ENCODE assay signal across 26 cellular contexts in the genomic region with DNA sequence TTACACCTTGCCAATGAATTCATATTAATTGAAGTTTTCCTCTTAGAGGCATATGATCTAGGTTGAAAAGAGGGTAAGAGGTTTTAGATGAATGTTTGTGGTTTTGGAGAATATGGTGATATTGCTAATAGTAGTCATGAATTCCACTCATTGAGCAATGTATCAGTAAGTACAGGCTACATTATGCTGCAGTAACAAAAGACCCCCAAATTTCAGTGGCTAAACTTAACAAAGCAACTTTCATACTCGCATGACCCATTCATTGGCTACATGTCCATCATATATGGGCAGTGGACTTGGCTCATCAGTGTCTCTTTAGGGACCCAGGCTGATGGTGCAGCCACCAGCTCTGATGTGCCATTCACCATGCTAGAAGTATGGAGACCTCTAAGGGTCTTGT.
"Had no signal": no experiment of that assay in that cellular context is flagged by ENCODE, and none has a peak within 500 bp of the region (broad histone marks: within the 10 kb centered on the region; RNA-seq: fewer than 3 reads in every experiment).

No MANE protein-coding gene starts in this region.

- ATAC-seq: stimulated activated effector memory CD8-positive, alpha-beta T cell treated with anti-CD3 and anti-CD28 coated beads, Interleukin-12 subunit alpha, Interleukin-12 subunit beta, amount 100 ng/mL, for 72 hours; stimulated activated memory B cell treated with anti-CD40 and anti-IgM and Interleukin-4, amounts not matched to agents 10 μg/mL and 1 μg/mL and 100 μg/mL, for 72 hours; stimulated activated naive B cell treated with anti-CD40 and anti-IgM and Interleukin-4, amounts not matched to agents 10 μg/mL and 1 μg/mL and 100 μg/mL, for 72 hours; stimulated activated naive CD8-positive, alpha-beta T cell treated with anti-CD3 and anti-CD28 coated beads, Interleukin-15, amount 100 ng/mL, for 72 hours; stimulated activated naive CD8-positive, alpha-beta T cell treated with anti-CD3 and anti-CD28 coated beads, Interleukin-15, Interleukin-2, amounts not matched to agents 100 U/mL and 50 U/mL, for 24 hours; upper lobe of right lung had no signal

- H3K4me3 ChIP-seq: stomach, suprapubic skin, testis, thoracic aorta, thyroid gland, tibial artery, tibial nerve, transverse colon, upper lobe of left lung, upper lobe of right lung, uterus, vagina had no signal

- H3K27me3 ChIP-seq: stomach, testis, thyroid gland, tibial nerve, transverse colon, upper lobe of left lung, uterus, vagina had no signal

- DNase-seq: stimulated activated CD4-positive, alpha-beta T cell treated with anti-CD3 and anti-CD28 coated beads, Interleukin-2, amount 100 ng/mL, for 48 hours; stimulated activated CD4-positive, alpha-beta T cell treated with anti-CD3 and anti-CD28 coated beads, Interleukin-4, amount 100 ng/mL, for 1 hour; stimulated activated CD4-positive, alpha-beta T cell treated with anti-CD3 and anti-CD28 coated beads, Interleukin-4, amount 100 ng/mL, for 24 hours; stimulated activated CD4-positive, alpha-beta T cell treated with anti-CD3 and anti-CD28 coated beads, Interleukin-4, amount 100 ng/mL, for 4 hours; stimulated activated CD8-positive, alpha-beta memory T cell treated with anti-CD3 and anti-CD28 coated beads, Interleukin-4, amount 100 ng/mL, for 48 hours; stimulated activated naive B cell treated with anti-CD40 and anti-IgM and Interleukin-4, amounts not matched to agents 10 μg/mL and 1 μg/mL and 100 μg/mL, for 72 hours; stimulated activated naive CD4-positive, alpha-beta T cell; stimulated activated naive CD4-positive, alpha-beta T cell treated with Interleukin-2 at 50 U/mL for 16 hours; stimulated activated naive CD8-positive, alpha-beta T cell treated with anti-CD3 and anti-CD28 coated beads, Interleukin-15, amount 100 ng/mL, for 72 hours; stimulated activated naive CD8-positive, alpha-beta T cell treated with anti-CD3 and anti-CD28 coated beads, Interleukin-15, Interleukin-2, amounts not matched to agents 100 U/mL and 50 U/mL, for 24 hours; stomach; substantia nigra; testis; thyroid gland; tibial artery; transverse colon; upper lobe of left lung; upper lobe of right lung; uterus had no signal

- H3K36me3 ChIP-seq: stomach, suprapubic skin, thoracic aorta, thyroid gland, tibial artery, tibial nerve, transverse colon, upper lobe of left lung, upper lobe of right lung, uterus, vagina had no signal

- FAIRE-seq: urothelium cell line had no signal

- H3K27ac ChIP-seq: stomach, suprapubic skin, testis, thoracic aorta, thyroid gland, tibial artery, tibial nerve, transverse colon, upper lobe of left lung, upper lobe of right lung, uterus, vagina had no signal

- H3K4me1 ChIP-seq: suprapubic skin, testis, thyroid gland, tibial artery, tibial nerve, upper lobe of left lung, upper lobe of right lung, uterus, vagina had no signal

- H3K9me3 ChIP-seq: suprapubic skin, testis, thoracic aorta, thyroid gland, transverse colon, upper lobe of left lung, upper lobe of right lung, uterus, vagina had no signal
